In genomic region chr20:47243003-47243402, GRCh38 we compare ENCODE assay signal across 17 cellular contexts.
"Had no signal": no experiment of that assay in that cellular context is flagged by ENCODE, and none has a peak within 500 bp of the region (broad histone marks: within the 10 kb centered on the region; RNA-seq: fewer than 3 reads in every experiment).

No MANE protein-coding gene starts in this region.

- ATAC-seq: activated CD8-positive, alpha-beta T cell treated with anti-CD3 and anti-CD28 coated beads for 36 hours; activated T-cell treated with anti-CD3 and anti-CD28 coated beads, Interleukin-2, amount 50 U/mL, for 72 hours; esophagus mucosa; gastrocnemius medialis; heart right ventricle had no signal

- H3K9me3 Mint-ChIP-seq: activated B cell treated with CpG ODN at 0.5 μM for 24 hours; activated CD8-positive, alpha-beta T cell treated with anti-CD3 and anti-CD28 coated beads for 36 hours; activated naive CD4-positive, alpha-beta T cell treated with anti-CD3 and anti-CD28 coated beads, Interleukin-2, amount 50 U/mL, for 24 hours; activated T-cell treated with anti-CD3 and anti-CD28 coated beads, Interleukin-2, amount 50 U/mL, for 72 hours had no signal

- H3K9ac ChIP-seq: parathyroid adenoma had no signal

- H3K79me2 ChIP-seq: parathyroid adenoma had no signal

- H3K4me1 Mint-ChIP-seq: activated B cell treated with CpG ODN at 0.5 μM for 24 hours had no signal

- H3K4me1 ChIP-seq: gastrocnemius medialis, parathyroid adenoma had no signal

- H3K27ac ChIP-seq: gastrocnemius medialis, heart right ventricle, left lung, neutrophil, parathyroid adenoma had no signal

- H3K27ac Mint-ChIP-seq: activated CD8-positive, alpha-beta T cell treated with anti-CD3 and anti-CD28 coated beads for 36 hours had no signal

- DNase-seq: activated B cell treated with CpG ODN at 0.5 μM for 24 hours; activated CD4-positive, alpha-beta T cell treated with anti-CD3 and anti-CD28 coated beads for 48 hours; activated CD8-positive, alpha-beta T cell treated with anti-CD3 and anti-CD28 coated beads for 36 hours; activated gamma-delta T cell; activated T-cell treated with anti-CD3 and anti-CD28 coated beads, Interleukin-2, amount 50 U/mL, for 72 hours; effector CD4-positive, alpha-beta T cell; gastrocnemius medialis; heart right ventricle; left lung; stimulated activated CD4-positive, alpha-beta T cell treated with anti-CD3 and anti-CD28 coated beads, Interleukin-1b, Interleukin-23, amount 100 ng/mL, for 48 hours; stimulated activated CD8-positive, alpha-beta memory T cell treated with anti-CD3 and anti-CD28 coated beads, Interleukin-4, amount 100 ng/mL, for 48 hours; stimulated activated naive CD4-positive, alpha-beta T cell treated with Interleukin-2 at 50 U/mL for 16 hours had no signal

- H3K27me3 ChIP-seq: gastrocnemius medialis, heart right ventricle, left lung, neutrophil, thyroid gland had no signal

- H3K4me3 ChIP-seq: gastrocnemius medialis, heart right ventricle, left lung, thyroid gland had no signal

- H2AFZ ChIP-seq: parathyroid adenoma had no signal

- H3K9me3 ChIP-seq: gastrocnemius medialis, heart right ventricle, left lung, neutrophil, thyroid gland had no signal

- H3K4me3 Mint-ChIP-seq: activated B cell treated with CpG ODN at 0.5 μM for 24 hours; activated CD8-positive, alpha-beta T cell treated with anti-CD3 and anti-CD28 coated beads for 36 hours; activated naive CD4-positive, alpha-beta T cell treated with anti-CD3 and anti-CD28 coated beads, Interleukin-2, amount 50 U/mL, for 24 hours; activated T-cell treated with anti-CD3 and anti-CD28 coated beads, Interleukin-2, amount 50 U/mL, for 72 hours had no signal

- H3K27me3 Mint-ChIP-seq: activated B cell treated with CpG ODN at 0.5 μM for 24 hours; activated CD8-positive, alpha-beta T cell treated with anti-CD3 and anti-CD28 coated beads for 36 hours; activated naive CD4-positive, alpha-beta T cell treated with anti-CD3 and anti-CD28 coated beads, Interleukin-2, amount 50 U/mL, for 24 hours had no signal
